Comparison of ENCODE assay signal across 1 cellular context in genomic region chr10:21166557-21167287, GRCh38.
TF ChIP-seq lines count a peak whose summit lies in the region.

No MANE protein-coding gene starts in this region.

TF ChIP-seq in K562, 482 proteins besides CTCF, POLR2A, EP300 and RAD21 (continued from another document and continues in another):
- TF ChIP-seq BCLAF1 (IDR thresholded peaks at IDR 0.05; ENCODE audit: borderline replicate concordance in 1 of 2, control insufficient read depth in 1 of 2, low read depth in 2 of 2, low read length in 1 of 2) (no peak), ZFPM2 (CRISPR knock-in tag; IDR thresholded peaks at IDR 0.05) (no peak), IRF1 (CRISPR knock-in tag; IDR thresholded peaks at IDR 0.05; ENCODE audit: borderline replicate concordance) (no peak), ELK3 (CRISPR knock-in tag; IDR thresholded peaks at IDR 0.05) (no peak), NCOA2 (IDR thresholded peaks at IDR 0.05; ENCODE audit: partially characterized antibody in 2 of 2) (no peak), CBFA2T3 (IDR thresholded peaks at IDR 0.05) (no peak), ZNF24 (IDR thresholded peaks at IDR 0.05) (no peak), POLR2B (IDR thresholded peaks at IDR 0.05; ENCODE audit: low read depth, partially characterized antibody) (no peak), E2F4 (CRISPR knock-in tag; IDR thresholded peaks at IDR 0.05; ENCODE audit: low read depth) (no peak), ID3 (CRISPR knock-in tag; IDR thresholded peaks at IDR 0.05) (no peak), ID3 (tag; IDR thresholded peaks at IDR 0.05) (no peak), COPS2 (conservative IDR thresholded peaks at IDR 0.05) (no peak), ZNF3 (CRISPR knock-in tag; IDR thresholded peaks at IDR 0.05) (no peak), STAG1 (CRISPR knock-in tag; IDR thresholded peaks at IDR 0.05; ENCODE audit: borderline replicate concordance) (no peak), SRSF3 (IDR thresholded peaks at IDR 0.05; ENCODE audit: insufficient read depth, low read length) (no peak), CCNT2 (IDR thresholded peaks at IDR 0.05; ENCODE audit: borderline replicate concordance, extremely low read depth, insufficient read length, low read depth, low read length) (no peak), GABPB1 (CRISPR knock-in tag; IDR thresholded peaks at IDR 0.05) (no peak), HDAC3 (IDR thresholded peaks at IDR 0.05; ENCODE audit: borderline replicate concordance, partially characterized antibody) (no peak), PCBP2 (IDR thresholded peaks at IDR 0.05; ENCODE audit: low read depth, low read length, poor library complexity, severe bottlenecking) (no peak), THRA (IDR thresholded peaks at IDR 0.05) (no peak), L3MBTL2 (IDR thresholded peaks at IDR 0.05) (no peak; the same call in none of the 2 replicates), ZNF184 (CRISPR knock-in tag; IDR thresholded peaks at IDR 0.05) (no peak), HNRNPH1 (optimal IDR thresholded peaks at IDR 0.05; ENCODE audit: low read depth, low read length) (no peak), E4F1 (CRISPR knock-in tag; IDR thresholded peaks at IDR 0.05; ENCODE audit: borderline replicate concordance) (no peak), CHD4 (IDR thresholded peaks at IDR 0.05; ENCODE audit: insufficient read depth, insufficient replicate concordance, low read depth, low read length, poor library complexity, severe bottlenecking) (peak; percentile 97), CAMTA2 (CRISPR knock-in tag; conservative IDR thresholded peaks at IDR 0.05) (no peak), MECOM (CRISPR knock-in tag; IDR thresholded peaks at IDR 0.05) (no peak), SIX5 (IDR thresholded peaks at IDR 0.05; ENCODE audit: borderline replicate concordance in 1 of 2, insufficient read depth in 1 of 2, low read depth in 1 of 2, low read length in 2 of 2) (no peak), ARNT (IDR thresholded peaks at IDR 0.05) (no peak), PKNOX1 (IDR thresholded peaks at IDR 0.05) (no peak), MIER1 (IDR thresholded peaks at IDR 0.05; ENCODE audit: low read depth) (no peak), ZEB2 (IDR thresholded peaks at IDR 0.05) (no peak), REST (CRISPR knock-in tag; IDR thresholded peaks at IDR 0.05; ENCODE audit: low read depth) (no peak), ILK (tag; IDR thresholded peaks at IDR 0.05; ENCODE audit: borderline replicate concordance, low read depth) (no peak), CREM (IDR thresholded peaks at IDR 0.05; ENCODE audit: low read depth) (no peak; the same call in 1 of the 2 replicates), ZNF780A (CRISPR knock-in tag; IDR thresholded peaks at IDR 0.05) (no peak), NFYB (IDR thresholded peaks at IDR 0.05; ENCODE audit: extremely low read depth, insufficient read length) (no peak), FOXK2 (conservative IDR thresholded peaks at IDR 0.05 in 1 of 2, IDR thresholded peaks at IDR 0.05 in 1 of 2; ENCODE audit: low read depth in 2 of 2) (0 out of 4 replicates have a peak, but pooled peaks have one; percentile 18 to 35), RBM15 (IDR thresholded peaks at IDR 0.05; ENCODE audit: insufficient read depth, low read length) (no peak), TAF15 (IDR thresholded peaks at IDR 0.05; ENCODE audit: low read depth, low read length) (no peak), HDGF (IDR thresholded peaks at IDR 0.05) (peak; percentile 59; the same call in 1 of the 2 replicates), FOXP1 (CRISPR knock-in tag; IDR thresholded peaks at IDR 0.05) (no peak), PRMT5 (CRISPR knock-in tag; IDR thresholded peaks at IDR 0.05) (no peak), ZNF280B (CRISPR knock-in tag; IDR thresholded peaks at IDR 0.05) (no peak), DPF2 (IDR thresholded peaks at IDR 0.05) (peak; percentile 34; the same call in 1 of the 2 replicates), MXD1 (CRISPR knock-in tag; IDR thresholded peaks at IDR 0.05; ENCODE audit: borderline replicate concordance, poor library complexity, severe bottlenecking) (no peak)
